In the genomic region with DNA sequence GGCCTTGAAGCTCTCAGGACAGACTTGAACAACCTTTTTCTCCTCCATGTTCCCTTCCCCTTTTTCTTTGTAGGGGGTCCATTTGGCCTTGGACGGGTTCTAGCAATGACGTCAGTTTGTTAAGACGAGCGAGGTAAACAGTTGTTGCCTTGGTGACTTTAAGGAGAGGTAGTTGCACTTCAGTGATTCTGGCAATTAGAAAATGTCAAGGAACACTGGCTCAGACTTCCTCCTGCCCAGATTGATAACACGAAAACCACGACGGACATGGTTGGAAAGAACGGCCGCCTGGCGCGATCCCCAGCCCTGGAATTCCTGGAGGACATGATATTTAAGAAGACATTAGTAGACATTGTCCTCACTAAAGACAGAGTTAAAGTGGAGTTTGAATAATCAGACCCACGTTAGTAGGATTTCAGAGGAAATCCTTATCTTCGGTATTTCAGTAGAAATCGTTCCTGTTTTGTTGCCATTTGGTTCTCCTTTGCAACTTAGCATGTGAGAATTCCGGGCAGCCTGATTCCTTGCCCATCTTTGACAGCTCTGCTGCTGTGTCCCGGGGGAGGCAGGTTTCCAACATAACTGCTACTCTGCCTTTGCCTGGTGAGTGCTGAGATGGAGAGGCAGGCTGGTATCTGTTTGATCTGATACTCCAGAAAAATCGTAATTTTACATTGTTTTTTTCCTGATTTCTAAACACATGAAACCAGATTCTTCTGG, we compare ENCODE assay signal across 17 cellular contexts.
DNase-seq lines count a peak whose midpoint lies in the region; TF ChIP-seq lines count a peak whose summit lies in the region.
"Had no signal": no experiment of that assay in that cellular context is flagged by ENCODE, and none has a peak within 500 bp of the region (broad histone marks: within the 10 kb centered on the region; RNA-seq: fewer than 3 reads in every experiment).

No MANE protein-coding gene starts in this region.

- no peaks in the 10 kb centered on the region for H3K9me2 ChIP-seq in OCI-LY1 (ENCODE audit: low read depth, low read length)

- no peaks in the 10 kb centered on the region for H3K27me3 Mint-ChIP-seq in CD8-positive, alpha-beta memory T cell
- H3K27me3 Mint-ChIP-seq in glutamatergic neuron (ENCODE audit: unreplicated experiment): peaks cover 7% of the 10 kb centered on the region
- H3K27me3 Mint-ChIP-seq: activated CD4-positive, alpha-beta memory T cell treated with anti-CD3 and anti-CD28 coated beads for 36 hours had no signal

- H3K4me2 ChIP-seq in OCI-LY1 (ENCODE audit: low read length): peak overlapping the region; percentile 56

- H3K27ac ChIP-seq in CD8-positive, alpha-beta memory T cell (ENCODE audit: low read depth, low read length): no peak overlapping the region
- H3K27ac ChIP-seq in OCI-LY1 (ENCODE audit: low read depth, low read length, poor library complexity, severe bottlenecking): peak overlapping the region; percentile 96
- H3K27ac ChIP-seq: GM23248 had no signal

- H3K4me1 ChIP-seq in CD8-positive, alpha-beta memory T cell (ENCODE audit: insufficient read depth, low read length): peaks cover 58% of the 10 kb centered on the region
- peaks cover 100% of the 10 kb centered on the region for H3K4me1 ChIP-seq in OCI-LY1 (ENCODE audit: insufficient read depth, low read length, severe bottlenecking)
- no peaks in the 10 kb centered on the region for H3K4me1 ChIP-seq in HAP-1

- no peaks in the 10 kb centered on the region for H4K20me1 ChIP-seq in OCI-LY1 (ENCODE audit: insufficient read depth, low read length)

- H3K4me1 Mint-ChIP-seq in CD8-positive, alpha-beta memory T cell: peaks cover 70 to 88% (median 88%) of the 10 kb centered on the region in 3 donors
- H3K4me1 Mint-ChIP-seq in glutamatergic neuron (ENCODE audit: low read depth, unreplicated experiment): peaks cover 17% of the 10 kb centered on the region

- peaks cover 16% of the 10 kb centered on the region for H3K79me2 ChIP-seq in OCI-LY1 (ENCODE audit: insufficient read depth, low read length)

- DNase-seq in CD8-positive, alpha-beta memory T cell: no peak
- DNase-seq in glutamatergic neuron (peak; percentile 61), posterior vena cava (ENCODE audit: low spot score) (peak; percentile 87), AG08396 (ENCODE audit: low spot score) (no peak), HAP-1 (ENCODE audit: low spot score in 2 of 2) (no peak), NCI-H187 treated with DMSO at 0.1 percent for 48 hours (lab: John Stamatoyannopoulos, UW) (no peak)
- DNase-seq: activated CD4-positive, alpha-beta memory T cell treated with anti-CD3 and anti-CD28 coated beads for 36 hours; activated effector memory CD4-positive, alpha-beta T cell treated with Interleukin-2 at 50 U/mL for 16 hours; COR-L47; gastrocnemius medialis; islet precursor cell; NCI-H524 treated with DMSO at 0.1 percent for 48 hours; stimulated activated CD4-positive, alpha-beta T cell treated with anti-CD3 and anti-CD28 coated beads, Interleukin-2, amount 100 ng/mL, for 48 hours; T-helper 1 cell had no signal

- CTCF ChIA-PET in CD8-positive, alpha-beta memory T cell (lab: Charles Lee): interaction anchor here (1.0 to 1.2 kb wide), 2 partner anchors 9 to 169 kb away, joined by 3 read pairs; no protein-coding TSS in a partner anchor

- H3K4me3 Mint-ChIP-seq in CD8-positive, alpha-beta memory T cell: no peak overlapping the region
- no peak overlapping the region for H3K4me3 Mint-ChIP-seq in glutamatergic neuron (ENCODE audit: unreplicated experiment)
- H3K4me3 Mint-ChIP-seq: activated CD4-positive, alpha-beta memory T cell treated with anti-CD3 and anti-CD28 coated beads for 36 hours had no signal

- POLR2A ChIA-PET in CD8-positive, alpha-beta memory T cell (lab: Charles Lee): no interaction called here

- no peaks in the 10 kb centered on the region for H3K9me3 ChIP-seq in CD8-positive, alpha-beta memory T cell (ENCODE audit: low read length)
- H3K9me3 ChIP-seq in OCI-LY1 (ENCODE audit: low read length) (no peaks in the 10 kb centered on the region), HAP-1 (no peaks in the 10 kb centered on the region)
- H3K9me3 ChIP-seq: gastrocnemius medialis had no signal

- peaks cover 6 to 70% (median 7%) of the 10 kb centered on the region in 3 donors for H3K36me3 Mint-ChIP-seq in CD8-positive, alpha-beta memory T cell
- no peaks in the 10 kb centered on the region for H3K36me3 Mint-ChIP-seq in glutamatergic neuron (ENCODE audit: unreplicated experiment)

- peak overlapping the region in 6 of 8 donors; percentile 18 to 92 (median 40) for H3K27ac Mint-ChIP-seq in CD8-positive, alpha-beta memory T cell
- H3K27ac Mint-ChIP-seq in glutamatergic neuron (ENCODE audit: unreplicated experiment): no peak overlapping the region

- intact Hi-C loops in posterior vena cava (cut with DNase I): no loop called here

- H3K36me3 ChIP-seq in CD8-positive, alpha-beta memory T cell (ENCODE audit: insufficient read depth, low read length): no peaks in the 10 kb centered on the region
- H3K36me3 ChIP-seq in OCI-LY1 (ENCODE audit: insufficient read depth, low read length) (peaks cover 23% of the 10 kb centered on the region; the same call in 1 of the 2 replicates), HAP-1 (replicated peaks) (peaks cover 7% of the 10 kb centered on the region)
- H3K36me3 ChIP-seq: gastrocnemius medialis had no signal

- no peaks in the 10 kb centered on the region for H3K27me3 ChIP-seq in CD8-positive, alpha-beta memory T cell (ENCODE audit: insufficient read depth, low read length, poor library complexity, severe bottlenecking)
- H3K27me3 ChIP-seq in OCI-LY1 (ENCODE audit: insufficient read depth, low read length): no peaks in the 10 kb centered on the region
- no peaks in the 10 kb centered on the region for H3K27me3 ChIP-seq in HAP-1 (ENCODE audit: low read depth)
- H3K27me3 ChIP-seq: gastrocnemius medialis had no signal

- TF ChIP-seq CTCF in OCI-LY1 (IDR thresholded peaks at IDR 0.05; ENCODE audit: low read length) (no peak), glutamatergic neuron (IDR thresholded peaks at IDR 0.05; ENCODE audit: partially characterized antibody, unreplicated experiment) (no peak)

- in situ Hi-C loops in HAP-1 (cut with MboI; ENCODE audit: low sequenced_read_pairs): no loop called here

- no peaks in the 10 kb centered on the region for H3K9me3 Mint-ChIP-seq in CD8-positive, alpha-beta memory T cell
- H3K9me3 Mint-ChIP-seq in glutamatergic neuron (ENCODE audit: unreplicated experiment): peaks cover 2% of the 10 kb centered on the region
- H3K9me3 Mint-ChIP-seq: activated CD4-positive, alpha-beta memory T cell treated with anti-CD3 and anti-CD28 coated beads for 36 hours had no signal

- H2AFZ ChIP-seq in OCI-LY1 (ENCODE audit: low read length): no peak overlapping the region
- H2AFZ ChIP-seq: GM23248 had no signal

- peak overlapping the region; percentile 56 for H3K9ac ChIP-seq in OCI-LY1 (ENCODE audit: low read length)
- H3K9ac ChIP-seq: GM23248 had no signal

- H3K4me3 ChIP-seq in CD8-positive, alpha-beta memory T cell (ENCODE audit: low read length): no peak overlapping the region
- H3K4me3 ChIP-seq in OCI-LY1 (ENCODE audit: low read depth, low read length, poor library complexity, severe bottlenecking): no peak overlapping the region
- H3K4me3 ChIP-seq in HAP-1: no peak overlapping the region
- H3K4me3 ChIP-seq: gastrocnemius medialis, GM23248, K562 had no signal

- H3F3A ChIP-seq in OCI-LY1 (ENCODE audit: insufficient read depth, low read length): peaks cover 14% of the 10 kb centered on the region

Comparison
In these comparisons a context has a peak if more than half of its experiments do, and no peak if none do; other contexts are left out.
1. DNase-seq: peak in glutamatergic neuron (single experiment) and posterior vena cava (single experiment); none in CD8-positive, alpha-beta memory T cell (0 of 5), AG08396 (single experiment), HAP-1 (0 of 2) and NCI-H187 treated with DMSO at 0.1 percent for 48 hours (single experiment).